In genomic region chr11:65133724-65134123, GRCh38 we compare ENCODE assay signal across 8 cellular contexts. TPM values are rescaled to one million over a fixed set of nuclear protein-coding genes. Genes with fewer than 3 reads are reported as not detected.
DNase-seq lines count a peak whose midpoint lies in the region; ATAC-seq and TF ChIP-seq lines count a peak whose summit lies in the region.

No MANE protein-coding gene starts in this region.

- H3K4me1 ChIP-seq in left lung: peaks cover 16 to 32% of the 10 kb centered on the region in 2 donors
- H3K4me1 ChIP-seq in thyroid gland: peaks cover 24 to 29% of the 10 kb centered on the region in 2 donors

- ATAC-seq in left lung: peak; percentile 0
- ATAC-seq in GM21447 (IDR thresholded peaks at IDR 0.05; ENCODE audit: unreplicated experiment): no peak

- H3K4me3 Mint-ChIP-seq in T-helper 2 cell treated with Interferon-gamma antibody and Interleukin-4, amounts not matched to agents 5 μg/mL and 100 μg/mL, for 36 hours: peak overlapping the region; percentile 95
- peak overlapping the region; percentile 95 to 99 (median 99) for H3K4me3 Mint-ChIP-seq in brain

- peaks cover 0 to 43% of the 10 kb centered on the region in 2 donors for H3K36me3 ChIP-seq in left lung
- peaks cover 38 to 42% of the 10 kb centered on the region in 2 donors for H3K36me3 ChIP-seq in thyroid gland

- H3K27me3 ChIP-seq in left lung (no peaks in the 10 kb centered on the region), thyroid gland (no peaks in the 10 kb centered on the region)

- no peaks in the 10 kb centered on the region for H3K27me3 Mint-ChIP-seq in T-helper 2 cell treated with Interferon-gamma antibody and Interleukin-4, amounts not matched to agents 5 μg/mL and 100 μg/mL, for 36 hours (ENCODE audit: low read depth)
- H3K27me3 Mint-ChIP-seq in brain: peaks cover 11% of the 10 kb centered on the region

- H3K36me3 Mint-ChIP-seq in T-helper 2 cell treated with Interferon-gamma antibody and Interleukin-4, amounts not matched to agents 5 μg/mL and 100 μg/mL, for 36 hours (ENCODE audit: low read depth): peaks cover 23% of the 10 kb centered on the region
- H3K36me3 Mint-ChIP-seq in brain: peaks cover 13% of the 10 kb centered on the region

- H3K27ac ChIP-seq in left lung: peak overlapping the region; percentile 98
- H3K27ac ChIP-seq in thyroid gland: peak overlapping the region; percentile 94 to 98 (median 96)

- WGBS in thyroid gland, 2 donors: 1 to 2% methylated on average over 20 of the region's 20 CpGs

- H3K9me3 ChIP-seq in left lung (no peaks in the 10 kb centered on the region), thyroid gland (no peaks in the 10 kb centered on the region)

- peak overlapping the region; percentile 98 for H3K27ac Mint-ChIP-seq in T-helper 2 cell treated with Interferon-gamma antibody and Interleukin-4, amounts not matched to agents 5 μg/mL and 100 μg/mL, for 36 hours
- peak overlapping the region; percentile 97 to 100 (median 100) for H3K27ac Mint-ChIP-seq in brain

- no peak for DNase-seq in T-helper 2 cell treated with Interferon-gamma antibody and Interleukin-4, amounts not matched to agents 5 μg/mL and 100 μg/mL, for 36 hours (ENCODE audit: low spot score)
- no peak for DNase-seq in T-helper 2 cell
- DNase-seq in left lung: peak in 1 of 2 donors; percentile 46
- peak in 1 of 2 donors; percentile 41 for DNase-seq in thyroid gland
- no peak for DNase-seq in NCI-H1930 (lab: John Stamatoyannopoulos, UW)
- DNase-seq in NCI-H1105 (lab: John Stamatoyannopoulos, UW): no peak

- TF ChIP-seq CTCF in brain (conservative IDR thresholded peaks at IDR 0.05) (no peak), left lung (IDR thresholded peaks at IDR 0.05) (no peak), thyroid gland (IDR thresholded peaks at IDR 0.05) (no peak)

- H3K4me1 Mint-ChIP-seq in T-helper 2 cell treated with Interferon-gamma antibody and Interleukin-4, amounts not matched to agents 5 μg/mL and 100 μg/mL, for 36 hours (ENCODE audit: low read depth): peaks cover 22% of the 10 kb centered on the region
- H3K4me1 Mint-ChIP-seq in brain: peaks cover 34% of the 10 kb centered on the region

- no peaks in the 10 kb centered on the region for H3K9me3 Mint-ChIP-seq in T-helper 2 cell treated with Interferon-gamma antibody and Interleukin-4, amounts not matched to agents 5 μg/mL and 100 μg/mL, for 36 hours
- H3K9me3 Mint-ChIP-seq in brain: no peaks in the 10 kb centered on the region

- H3K4me3 ChIP-seq in left lung: peak overlapping the region; percentile 84 to 98
- H3K4me3 ChIP-seq in thyroid gland (replicated peaks in 1 of 3): peak overlapping the region; percentile 50 to 90 (median 66)

- no peak for TF ChIP-seq POLR2A in thyroid gland (IDR thresholded peaks at IDR 0.05)

- intact Hi-C loops in left lung (cut with DNase I): no loop called here
- intact Hi-C loops in thyroid gland (cut with DNase I): loop anchor here (5.0 kb wide), 1 partner anchor 49 kb away; the partner anchor contains the start of gene CAPN1

RNA-seq across cellular contexts. Expression of gene SYVN1, which starts 0.6 kb away (rescaled TPM):
- 35.4 TPM for polyA plus RNA-seq in brain (ENCODE audit: insufficient read depth, low read depth, low replicate concordance)
- total RNA-seq in left lung: 10 to 100 TPM; 63.5 to 74.5 TPM
- 100 to 1,000 TPM in 1 of 4 donors, 10 to 100 TPM in 3; 28.8 to 103 (median 69.7) TPM for total RNA-seq in thyroid gland

RNA-seq across cellular contexts. Expression of gene MRPL49, which starts 11.6 kb away (rescaled TPM):
- 101 TPM for polyA plus RNA-seq in brain (ENCODE audit: insufficient read depth, low read depth, low replicate concordance)
- total RNA-seq in left lung (10 to 100 TPM; 46.8 to 47.2 TPM), thyroid gland (100 to 1,000 TPM in 2 of 4 donors, 10 to 100 TPM in 2; 70.9 to 112 (median 91.6) TPM)

RNA-seq across cellular contexts. Expression of gene FAU, which starts 11.8 kb away (rescaled TPM):
- 1,714 TPM for polyA plus RNA-seq in brain (ENCODE audit: insufficient read depth, low read depth, low replicate concordance)
- total RNA-seq in left lung: 100 to 1,000 TPM; 621 to 685 TPM
- 1,000 to 10,000 TPM in 1 of 4 donors, 100 to 1,000 TPM in 3; 524 to 2,189 (median 600) TPM for total RNA-seq in thyroid gland

RNA-seq across cellular contexts. Expression of gene ZNHIT2, which starts 16.2 kb away (rescaled TPM):
- polyA plus RNA-seq in brain (ENCODE audit: insufficient read depth, low read depth, low replicate concordance): 14.0 TPM
- total RNA-seq in left lung (10 to 100 TPM in 1 of 2 donors, 1 to 10 TPM in 1; 8.0 to 10.6 TPM), thyroid gland (10 to 100 TPM; 17.3 to 38.5 (median 25.9) TPM)

RNA-seq across cellular contexts. Expression of gene TM7SF2, which starts 22.1 kb away (rescaled TPM):
- polyA plus RNA-seq in brain (ENCODE audit: insufficient read depth, low read depth, low replicate concordance): 143 TPM
- total RNA-seq in left lung: 10 to 100 TPM; 37.1 to 41.0 TPM
- total RNA-seq in thyroid gland: 10 to 100 TPM; 20.0 to 99.4 (median 53.5) TPM
